Comparison of ENCODE assay signal across 10 cellular contexts in the genomic region with DNA sequence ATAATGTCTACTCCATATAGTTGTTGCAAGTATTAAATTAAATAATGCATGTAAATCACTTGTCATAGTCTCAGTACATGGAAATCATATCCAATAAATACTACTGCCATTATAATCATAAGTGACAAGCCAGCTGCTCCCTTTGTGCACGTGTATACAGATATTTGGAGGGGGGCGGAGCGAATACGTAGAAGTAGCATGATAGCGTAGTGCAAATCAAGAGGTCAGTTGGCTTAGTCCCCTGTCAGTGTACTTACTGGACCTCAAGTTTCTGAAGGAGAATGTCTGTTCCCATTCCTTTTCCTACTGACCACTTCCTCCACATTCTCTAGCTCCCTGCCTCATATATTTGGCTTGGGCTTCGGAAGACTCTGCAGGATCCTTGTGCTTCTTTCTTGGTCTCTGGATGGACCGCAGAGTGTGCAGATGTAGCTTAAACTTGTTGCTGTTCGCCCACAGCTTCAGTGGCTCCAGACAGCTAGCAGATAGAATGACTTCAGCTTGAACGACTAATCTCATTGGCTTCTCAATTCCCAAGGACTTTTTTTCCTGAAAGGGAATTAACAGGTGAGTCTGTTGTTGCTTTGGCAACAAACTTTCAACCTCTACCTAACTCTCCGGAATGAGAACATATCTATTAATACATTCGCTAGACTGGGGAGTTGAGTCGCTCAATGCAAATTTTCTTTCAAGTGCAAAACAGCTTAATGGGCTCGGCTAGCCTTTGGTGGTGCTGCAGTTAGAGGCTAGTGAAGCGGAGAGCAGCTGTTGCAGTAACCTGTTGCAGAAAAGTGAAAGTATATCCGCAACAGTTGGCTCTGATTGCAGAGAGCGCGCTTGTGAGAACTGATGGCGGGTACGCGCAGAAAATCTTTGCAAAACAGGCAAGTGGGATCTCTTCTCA. TPM values are rescaled to one million over a fixed set of nuclear protein-coding genes. Genes with fewer than 3 reads are reported as not detected.
DNase-seq lines count a peak whose midpoint lies in the region; ATAC-seq and TF ChIP-seq lines count a peak whose summit lies in the region.
"Had no signal": no experiment of that assay in that cellular context is flagged by ENCODE, and none has a peak within 500 bp of the region (broad histone marks: within the 10 kb centered on the region; RNA-seq: fewer than 3 reads in every experiment).

A gene with protein sequence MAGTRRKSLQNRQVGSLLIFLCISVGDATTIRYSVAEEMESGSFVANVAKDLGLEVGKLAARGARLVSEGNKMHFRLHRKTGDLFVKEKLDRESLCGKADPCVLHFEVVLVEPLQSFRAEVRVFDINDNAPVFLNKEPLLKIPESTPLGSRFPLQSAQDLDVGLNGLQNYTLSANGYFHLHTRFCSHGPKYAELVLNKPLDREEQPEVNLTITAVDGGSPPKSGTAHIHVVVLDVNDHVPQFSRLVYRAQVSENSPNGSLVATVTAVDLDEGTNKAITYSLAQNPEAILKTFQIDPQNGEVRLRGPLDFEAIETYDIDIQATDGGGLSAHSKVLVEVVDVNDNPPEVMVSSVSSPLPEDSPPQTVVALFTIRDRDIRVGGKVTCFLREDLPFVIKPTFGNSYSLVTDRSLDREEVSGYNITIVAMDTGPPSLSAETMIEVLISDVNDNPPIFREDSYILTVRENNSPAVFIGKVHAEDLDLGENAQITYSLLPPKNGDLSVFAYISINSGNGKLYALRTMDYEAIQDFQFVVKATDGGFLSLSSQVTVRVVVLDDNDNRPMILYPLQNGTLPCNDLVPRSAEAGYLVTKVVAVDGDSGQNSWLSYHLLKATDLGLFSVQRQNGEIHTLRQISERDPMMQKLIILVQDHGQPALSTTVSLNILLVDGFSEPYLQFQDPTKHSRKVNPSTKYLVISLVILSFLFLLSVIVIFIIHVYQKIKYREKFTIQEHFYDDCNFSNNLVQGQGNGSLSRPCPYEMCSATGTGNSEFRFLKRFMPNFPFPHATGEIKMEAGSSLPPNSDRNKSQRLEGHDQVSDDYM (plus strand): TSS at position 753 of the 904 bp plus-strand sequence. CDS start 97 bp downstream, at position 850.

- no peak within 1 kb of the TSS for H3K27ac ChIP-seq in thoracic aorta

- H3K9me3 Mint-ChIP-seq in activated CD8-positive, alpha-beta T cell treated with anti-CD3 and anti-CD28 coated beads for 36 hours: peaks cover 4% of the 10 kb centered on the region
- peaks cover 6% of the 10 kb centered on the region for H3K9me3 Mint-ChIP-seq in activated CD8-positive, alpha-beta T cell treated with anti-CD3 and anti-CD28 coated beads, Interleukin-2, amount 10 ng/mL, durations not matched to agents 7 days and 5 days (ENCODE audit: insufficient read depth)
- H3K9me3 Mint-ChIP-seq in activated naive CD8-positive, alpha-beta T cell treated with anti-CD3 and anti-CD28 coated beads, Interleukin-2, amount 10 ng/mL, durations not matched to agents 7 days and 5 days: peaks cover 12% of the 10 kb centered on the region

- no peaks in the 10 kb centered on the region for H3K27me3 ChIP-seq in thoracic aorta (replicated peaks; ENCODE audit: insufficient read depth)

- H3K4me3 ChIP-seq in thoracic aorta: peak within 1 kb of the TSS; percentile 68

- no peak for ATAC-seq in activated CD8-positive, alpha-beta T cell treated with anti-CD3 and anti-CD28 coated beads for 36 hours
- ATAC-seq in activated CD8-positive, alpha-beta T cell treated with anti-CD3 and anti-CD28 coated beads, Interleukin-2, amount 10 ng/mL, durations not matched to agents 7 days and 5 days: no peak
- ATAC-seq in activated naive CD8-positive, alpha-beta T cell treated with anti-CD3 and anti-CD28 coated beads, Interleukin-2, amount 10 ng/mL, durations not matched to agents 7 days and 5 days (ENCODE audit: low read depth): no peak
- no peak for ATAC-seq in thoracic aorta (ENCODE audit: insufficient number of reproducible peaks, low FRiP score, low read depth)
- no peak for ATAC-seq in HG02759 (IDR thresholded peaks at IDR 0.05; ENCODE audit: unreplicated experiment)
- no peak for ATAC-seq in HG03342 (IDR thresholded peaks at IDR 0.05; ENCODE audit: unreplicated experiment)

- no peak for TF ChIP-seq CTCF in activated CD8-positive, alpha-beta T cell treated with anti-CD3 and anti-CD28 coated beads for 36 hours (IDR thresholded peaks at IDR 0.05)
- no peak for TF ChIP-seq CTCF in thoracic aorta (IDR thresholded peaks at IDR 0.05)

- H3K36me3 Mint-ChIP-seq in activated CD8-positive, alpha-beta T cell treated with anti-CD3 and anti-CD28 coated beads for 36 hours (ENCODE audit: low read depth): no peaks in the 10 kb centered on the region
- H3K36me3 Mint-ChIP-seq in activated CD8-positive, alpha-beta T cell treated with anti-CD3 and anti-CD28 coated beads, Interleukin-2, amount 10 ng/mL, durations not matched to agents 7 days and 5 days (ENCODE audit: low read depth): peaks cover 4% of the 10 kb centered on the region
- H3K36me3 Mint-ChIP-seq in activated naive CD8-positive, alpha-beta T cell treated with anti-CD3 and anti-CD28 coated beads, Interleukin-2, amount 10 ng/mL, durations not matched to agents 7 days and 5 days: no peaks in the 10 kb centered on the region

- no peaks in the 10 kb centered on the region for H3K36me3 ChIP-seq in thoracic aorta

- intact Hi-C loops in activated CD8-positive, alpha-beta T cell treated with anti-CD3 and anti-CD28 coated beads for 36 hours (cut with micrococcal nuclease): no loop called here

- H3K27me3 Mint-ChIP-seq in activated CD8-positive, alpha-beta T cell treated with anti-CD3 and anti-CD28 coated beads for 36 hours: peaks cover 50% of the 10 kb centered on the region
- peaks cover 4% of the 10 kb centered on the region for H3K27me3 Mint-ChIP-seq in activated CD8-positive, alpha-beta T cell treated with anti-CD3 and anti-CD28 coated beads, Interleukin-2, amount 10 ng/mL, durations not matched to agents 7 days and 5 days (ENCODE audit: low read depth)
- peaks cover 10% of the 10 kb centered on the region for H3K27me3 Mint-ChIP-seq in activated naive CD8-positive, alpha-beta T cell treated with anti-CD3 and anti-CD28 coated beads, Interleukin-2, amount 10 ng/mL, durations not matched to agents 7 days and 5 days

- H3K9me3 ChIP-seq in thoracic aorta: no peaks in the 10 kb centered on the region

- CTCF ChIA-PET in activated CD8-positive, alpha-beta T cell treated with anti-CD3 and anti-CD28 coated beads for 36 hours (lab: Charles Lee): no interaction called here
- CTCF ChIA-PET in activated CD8-positive, alpha-beta T cell treated with anti-CD3 and anti-CD28 coated beads, Interleukin-2, amount 10 ng/mL, durations not matched to agents 7 days and 5 days (lab: Charles Lee): no interaction called here

- H3K4me3 Mint-ChIP-seq in activated CD8-positive, alpha-beta T cell treated with anti-CD3 and anti-CD28 coated beads for 36 hours: peak within 1 kb of the TSS; percentile 24
- no peak within 1 kb of the TSS for H3K4me3 Mint-ChIP-seq in activated CD8-positive, alpha-beta T cell treated with anti-CD3 and anti-CD28 coated beads, Interleukin-2, amount 10 ng/mL, durations not matched to agents 7 days and 5 days
- H3K4me3 Mint-ChIP-seq in activated naive CD8-positive, alpha-beta T cell treated with anti-CD3 and anti-CD28 coated beads, Interleukin-2, amount 10 ng/mL, durations not matched to agents 7 days and 5 days: peak within 1 kb of the TSS; percentile 33

- POLR2A ChIA-PET in activated CD8-positive, alpha-beta T cell treated with anti-CD3 and anti-CD28 coated beads for 36 hours (lab: Charles Lee): no interaction called here
- POLR2A ChIA-PET in activated CD8-positive, alpha-beta T cell treated with anti-CD3 and anti-CD28 coated beads, Interleukin-2, amount 10 ng/mL, durations not matched to agents 7 days and 5 days (lab: Charles Lee): no interaction called here
- POLR2A ChIA-PET in activated naive CD8-positive, alpha-beta T cell treated with anti-CD3 and anti-CD28 coated beads, Interleukin-2, amount 10 ng/mL, durations not matched to agents 7 days and 5 days (lab: Charles Lee): no interaction called here

- no peak for DNase-seq in activated CD8-positive, alpha-beta T cell treated with anti-CD3 and anti-CD28 coated beads for 36 hours
- DNase-seq in activated CD8-positive, alpha-beta T cell treated with anti-CD3 and anti-CD28 coated beads, Interleukin-2, amount 10 ng/mL, durations not matched to agents 7 days and 5 days: no peak
- no peak for DNase-seq in activated naive CD8-positive, alpha-beta T cell treated with anti-CD3 and anti-CD28 coated beads, Interleukin-2, amount 10 ng/mL, durations not matched to agents 7 days and 5 days
- DNase-seq in kidney tubule cell (ENCODE audit: low spot score): peak; percentile 36
- no peak for DNase-seq in thoracic aorta (ENCODE audit: low spot score)
- no peak for DNase-seq in SIG-M5 treated with dmso at 0.1 percent for 504 hours (lab: John Stamatoyannopoulos, UW; ENCODE audit: unreplicated experiment)

- peaks cover 5% of the 10 kb centered on the region for H3K4me1 Mint-ChIP-seq in activated CD8-positive, alpha-beta T cell treated with anti-CD3 and anti-CD28 coated beads for 36 hours (ENCODE audit: low read depth)
- H3K4me1 Mint-ChIP-seq in activated CD8-positive, alpha-beta T cell treated with anti-CD3 and anti-CD28 coated beads, Interleukin-2, amount 10 ng/mL, durations not matched to agents 7 days and 5 days (ENCODE audit: low read depth): no peaks in the 10 kb centered on the region
- H3K4me1 Mint-ChIP-seq in activated naive CD8-positive, alpha-beta T cell treated with anti-CD3 and anti-CD28 coated beads, Interleukin-2, amount 10 ng/mL, durations not matched to agents 7 days and 5 days: no peaks in the 10 kb centered on the region
- H3K4me1 Mint-ChIP-seq: CD14-positive monocyte had no signal

- no peaks in the 10 kb centered on the region for H3K4me1 ChIP-seq in thoracic aorta (ENCODE audit: control insufficient read depth in 1 of 2, low read depth in 2 of 2)

- no peak within 1 kb of the TSS for H3K27ac Mint-ChIP-seq in activated CD8-positive, alpha-beta T cell treated with anti-CD3 and anti-CD28 coated beads for 36 hours
- no peak within 1 kb of the TSS for H3K27ac Mint-ChIP-seq in activated CD8-positive, alpha-beta T cell treated with anti-CD3 and anti-CD28 coated beads, Interleukin-2, amount 10 ng/mL, durations not matched to agents 7 days and 5 days
- no peak within 1 kb of the TSS for H3K27ac Mint-ChIP-seq in activated naive CD8-positive, alpha-beta T cell treated with anti-CD3 and anti-CD28 coated beads, Interleukin-2, amount 10 ng/mL, durations not matched to agents 7 days and 5 days
- H3K27ac Mint-ChIP-seq: CD14-positive monocyte had no signal

RNA-seq across cellular contexts. Expression of the gene that starts here (rescaled TPM):
- not detected for total RNA-seq in activated CD8-positive, alpha-beta T cell treated with anti-CD3 and anti-CD28 coated beads for 36 hours
- total RNA-seq in activated CD8-positive, alpha-beta T cell treated with anti-CD3 and anti-CD28 coated beads, Interleukin-2, amount 10 ng/mL, durations not matched to agents 7 days and 5 days: not detected
- total RNA-seq in activated naive CD8-positive, alpha-beta T cell treated with anti-CD3 and anti-CD28 coated beads, Interleukin-2, amount 10 ng/mL, durations not matched to agents 7 days and 5 days: not detected
- not detected for total RNA-seq in thoracic aorta
- total RNA-seq: SK-MEL-5 had no signal
